Comparison of ENCODE assay signal across 29 cellular contexts in the genomic region with DNA sequence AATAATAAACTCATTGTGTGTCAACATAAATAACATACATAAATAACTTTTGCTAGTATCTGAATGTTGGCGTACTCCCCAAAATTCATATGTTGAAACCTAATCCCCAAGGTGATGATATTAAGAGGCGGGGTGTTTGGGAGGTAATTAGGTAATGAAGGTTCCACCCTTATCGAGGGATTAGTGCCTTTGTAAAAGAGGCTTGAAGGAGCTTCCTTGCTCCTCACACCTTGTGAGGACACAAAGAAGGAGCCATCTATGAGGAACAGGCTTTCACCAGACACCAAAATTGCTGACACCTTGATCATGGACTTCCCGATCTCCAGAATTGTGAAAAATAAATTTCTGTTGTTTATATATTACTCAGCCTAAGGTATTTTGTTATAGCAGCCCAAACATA. TPM values are rescaled to one million over a fixed set of nuclear protein-coding genes. Genes with fewer than 3 reads are reported as not detected.
"Had no signal": no experiment of that assay in that cellular context is flagged by ENCODE, and none has a peak within 500 bp of the region (broad histone marks: within the 10 kb centered on the region; RNA-seq: fewer than 3 reads in every experiment).

No MANE protein-coding gene starts in this region.

- H3K9me3 ChIP-seq: left lung, lower lobe of right lung, ovary, right atrium auricular region, right lobe of liver, stomach, testis, thyroid gland, transverse colon, upper lobe of left lung, vagina had no signal

- H3K27me3 ChIP-seq: left lung, ovary, right atrium auricular region, right lobe of liver, stomach, testis, thyroid gland, transverse colon, upper lobe of left lung, vagina had no signal

- DNase-seq: hypothalamus; immature natural killer cell; kidney; left colon; left lung; lower lobe of right lung; mammary epithelial cell; mesenchymal stem cell; naive thymus-derived CD8-positive, alpha-beta T cell; ovary; right lobe of liver; stimulated activated CD4-positive, alpha-beta T cell treated with anti-CD3 and anti-CD28 coated beads, Interleukin-1b, Interleukin-23, amount 100 ng/mL, for 48 hours; stimulated activated CD4-positive, alpha-beta T cell treated with anti-CD3 and anti-CD28 coated beads, Interleukin-2, amount 100 ng/mL, for 48 hours; stimulated activated naive B cell treated with anti-CD40 and anti-IgM and Interleukin-4, amounts not matched to agents 10 μg/mL and 1 μg/mL and 100 μg/mL, for 72 hours; stimulated activated naive CD8-positive, alpha-beta T cell treated with anti-CD3 and anti-CD28 coated beads, Interleukin-15, Interleukin-2, amounts not matched to agents 100 U/mL and 50 U/mL, for 24 hours; stomach; testis; thyroid gland; transverse colon; upper lobe of left lung had no signal

- H3K9me3 Mint-ChIP-seq: immature natural killer cell; naive thymus-derived CD8-positive, alpha-beta T cell; stimulated activated naive B cell treated with anti-CD40 and anti-IgM and Interleukin-4, amounts not matched to agents 10 μg/mL and 1 μg/mL and 100 μg/mL, for 72 hours had no signal

- H3K27me3 Mint-ChIP-seq: naive thymus-derived CD8-positive, alpha-beta T cell; progenitor cell of endocrine pancreas; stimulated activated naive B cell treated with anti-CD40 and anti-IgM and Interleukin-4, amounts not matched to agents 10 μg/mL and 1 μg/mL and 100 μg/mL, for 72 hours had no signal

- H3K36me3 Mint-ChIP-seq: immature natural killer cell; naive thymus-derived CD8-positive, alpha-beta T cell; stimulated activated naive B cell treated with anti-CD40 and anti-IgM and Interleukin-4, amounts not matched to agents 10 μg/mL and 1 μg/mL and 100 μg/mL, for 72 hours had no signal

- H3K4me3 Mint-ChIP-seq: immature natural killer cell; naive thymus-derived CD8-positive, alpha-beta T cell; stimulated activated naive B cell treated with anti-CD40 and anti-IgM and Interleukin-4, amounts not matched to agents 10 μg/mL and 1 μg/mL and 100 μg/mL, for 72 hours had no signal

- H3K4me3 ChIP-seq: left lung, lower lobe of right lung, ovary, right atrium auricular region, right lobe of liver, smooth muscle cell, stomach, testis, thyroid gland, transverse colon, upper lobe of left lung, vagina had no signal

- H3K27ac ChIP-seq: left lung, lower lobe of right lung, ovary, right atrium auricular region, right lobe of liver, stomach, testis, thyroid gland, transverse colon, upper lobe of left lung, vagina had no signal

- ATAC-seq: left colon; left lung; lower lobe of right lung; naive thymus-derived CD8-positive, alpha-beta T cell; right lobe of liver; stimulated activated naive B cell treated with anti-CD40 and anti-IgM and Interleukin-4, amounts not matched to agents 10 μg/mL and 1 μg/mL and 100 μg/mL, for 72 hours; stimulated activated naive CD8-positive, alpha-beta T cell treated with anti-CD3 and anti-CD28 coated beads, Interleukin-15, Interleukin-2, amounts not matched to agents 100 U/mL and 50 U/mL, for 24 hours had no signal

- H3K36me3 ChIP-seq: left lung, lower lobe of right lung, ovary, right atrium auricular region, right lobe of liver, stomach, thyroid gland, transverse colon, upper lobe of left lung, vagina had no signal

- H3K4me2 ChIP-seq: smooth muscle cell had no signal

- H3K4me1 ChIP-seq: left lung, lower lobe of right lung, right atrium auricular region, right lobe of liver, testis, thyroid gland, transverse colon, upper lobe of left lung had no signal

- H3K27ac Mint-ChIP-seq: immature natural killer cell; progenitor cell of endocrine pancreas; stimulated activated naive B cell treated with anti-CD40 and anti-IgM and Interleukin-4, amounts not matched to agents 10 μg/mL and 1 μg/mL and 100 μg/mL, for 72 hours had no signal

RNA-seq across cellular contexts. Expression of gene CXCR5, which starts 33.9 kb away (rescaled TPM):
- total RNA-seq: liver, mammary epithelial cell, progenitor cell of endocrine pancreas, pulmonary artery endothelial cell, renal cortical epithelial cell, skeletal muscle tissue, smooth muscle cell, thyroid gland, urinary bladder, vagina had no signal
